In the genomic region with DNA sequence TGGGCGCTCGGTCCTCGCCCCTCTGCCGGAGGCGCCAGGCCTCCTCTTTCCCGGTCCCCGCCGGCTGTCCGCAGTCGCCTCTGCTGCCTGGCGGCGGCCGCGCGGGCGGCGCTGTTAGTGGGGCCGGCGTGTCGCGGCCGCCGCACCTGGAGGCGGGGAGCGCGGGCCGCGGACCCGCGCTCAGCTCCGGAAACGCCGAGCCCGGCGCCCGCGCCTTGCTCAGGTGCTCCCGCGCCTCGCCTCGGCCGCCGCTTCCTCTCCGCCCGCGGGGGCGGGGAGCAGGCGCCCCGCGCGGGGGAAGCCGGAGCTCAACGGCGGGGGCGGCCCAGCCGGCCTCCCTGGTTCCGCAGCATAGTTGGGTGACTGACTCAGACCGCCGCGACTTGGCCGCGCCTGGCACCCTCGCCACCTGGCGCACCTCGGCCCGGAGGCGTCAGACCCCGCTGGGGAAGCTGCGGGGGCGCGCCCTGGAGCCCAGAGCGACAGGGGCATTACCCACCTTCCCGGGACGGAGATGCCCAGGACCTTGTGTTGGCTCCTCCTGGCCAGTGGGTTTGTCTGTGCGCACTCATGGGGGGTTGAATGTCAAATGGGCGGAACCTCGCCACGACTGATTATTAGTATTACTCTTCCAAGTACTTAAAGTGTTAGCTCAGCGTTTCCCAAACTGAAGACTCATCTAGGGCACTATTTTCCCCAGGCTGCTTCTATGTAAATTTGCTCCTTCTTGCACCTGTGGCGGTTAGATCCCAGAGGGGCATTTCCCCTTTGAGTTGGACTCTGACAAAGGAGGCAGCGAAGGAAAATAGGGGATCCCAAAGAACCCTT, we compare ENCODE assay signal across 8 cellular contexts. TPM values are rescaled to one million over a fixed set of nuclear protein-coding genes. Genes with fewer than 3 reads are reported as not detected.
DNase-seq lines count a peak whose midpoint lies in the region; ATAC-seq and TF ChIP-seq lines count a peak whose summit lies in the region.

Gene ARAP2, minus strand, starts transcription at position 258 of the 828 bp plus-strand sequence. CDS start 15,028 bp downstream, outside the sequence.

- peaks cover 8% of the 10 kb centered on the region for H3K27me3 Mint-ChIP-seq in activated T-helper 2 cell treated with anti-CD3 and anti-CD28 coated beads, Interferon-gamma antibody, Interleukin-2, Interleukin-4, amounts not matched to agents 10 μg/mL and 5 μg/mL and 100 μg/mL, durations not matched to agents 14 hours and 24 hours and 36 hours (ENCODE audit: low read depth)

- TF ChIP-seq POLR2A in gastroesophageal sphincter (IDR thresholded peaks at IDR 0.05) (peak in 1 of 2 donors; percentile 17), testis (IDR thresholded peaks at IDR 0.05) (no peak)

- intact Hi-C loops in activated T-helper 2 cell treated with anti-CD3 and anti-CD28 coated beads, Interferon-gamma antibody, Interleukin-2, Interleukin-4, amounts not matched to agents 10 μg/mL and 5 μg/mL and 100 μg/mL, durations not matched to agents 14 hours and 24 hours and 36 hours (cut with micrococcal nuclease), result loop anchor here (1.0 to 10.0 kb wide), 5 partner anchors 42 to 270 kb away; no protein-coding TSS in a partner anchor
- intact Hi-C loops in testis (cut with DNase I; ENCODE audit: low total_unique reads), result no loop called here

- no peaks in the 10 kb centered on the region for H3K79me2 ChIP-seq in osteoblast (ENCODE audit: insufficient read depth, low read length)

- H3K4me1 ChIP-seq in gastroesophageal sphincter (peaks cover 0 to 10% (median 0%) of the 10 kb centered on the region in 3 donors), osteoblast (ENCODE audit: insufficient read depth, low read length) (no peaks in the 10 kb centered on the region), testis (no peaks in the 10 kb centered on the region)

- peaks cover 32% of the 10 kb centered on the region for H3K27me3 ChIP-seq in gastroesophageal sphincter
- no peaks in the 10 kb centered on the region for H3K27me3 ChIP-seq in osteoblast (ENCODE audit: insufficient read depth, low read length)
- no peaks in the 10 kb centered on the region for H3K27me3 ChIP-seq in testis

- no peak within 1 kb of the TSS for H2AFZ ChIP-seq in osteoblast (ENCODE audit: low read length)

- H3K9me3 ChIP-seq in gastroesophageal sphincter (no peaks in the 10 kb centered on the region), osteoblast (ENCODE audit: low read depth, low read length) (no peaks in the 10 kb centered on the region), testis (no peaks in the 10 kb centered on the region)

- peaks cover 2% of the 10 kb centered on the region for H3K9me3 Mint-ChIP-seq in activated T-helper 2 cell treated with anti-CD3 and anti-CD28 coated beads, Interferon-gamma antibody, Interleukin-2, Interleukin-4, amounts not matched to agents 10 μg/mL and 5 μg/mL and 100 μg/mL, durations not matched to agents 14 hours and 24 hours and 36 hours

- DNase-seq in AG10803 (ENCODE audit: low read depth), result no peak
- peak; percentile 59 for DNase-seq in OCI-M1 (lab: John Stamatoyannopoulos, UW)
- peak; percentile 68 for DNase-seq in activated T-helper 2 cell treated with anti-CD3 and anti-CD28 coated beads, Interferon-gamma antibody, Interleukin-2, Interleukin-4, amounts not matched to agents 10 μg/mL and 5 μg/mL and 100 μg/mL, durations not matched to agents 14 hours and 24 hours and 36 hours (ENCODE audit: low spot score)
- DNase-seq in osteoblast (ENCODE audit: insufficient read length, low spot score, missing footprints), result no peak
- DNase-seq in testis, result peak; percentile 85

- H3K36me3 ChIP-seq in gastroesophageal sphincter (no peaks in the 10 kb centered on the region), osteoblast (ENCODE audit: insufficient read depth, low read length) (no peaks in the 10 kb centered on the region), testis (ENCODE audit: low read depth, missing control alignments) (no peaks in the 10 kb centered on the region)

- peak; percentile 63 for ATAC-seq in GM18909 (IDR thresholded peaks at IDR 0.05; ENCODE audit: poor library complexity, unreplicated experiment)
- peak; percentile 62 for ATAC-seq in HG03175 (IDR thresholded peaks at IDR 0.05; ENCODE audit: unreplicated experiment)
- peak; percentile 64 for ATAC-seq in gastroesophageal sphincter

- TF ChIP-seq CTCF in AG10803 (conservative IDR thresholded peaks at IDR 0.05; ENCODE audit: low read length) (no peak), gastroesophageal sphincter (IDR thresholded peaks at IDR 0.05) (no peak), osteoblast (IDR thresholded peaks at IDR 0.05; ENCODE audit: extremely low read depth, low read depth, low read length) (no peak), testis (IDR thresholded peaks at IDR 0.05) (no peak)

- 60% methylated on average over 1 of the region's 81 CpGs; no CpG with 5 or more reads in 1 of the 2 donors for WGBS in gastroesophageal sphincter (ENCODE audit: low coverage in 1 of 2), 2 donors
- 2 to 14% methylated on average over 6 to 53 of the region's 81 CpGs for WGBS in testis, 2 donors

- peaks cover 41% of the 10 kb centered on the region for H3K4me1 Mint-ChIP-seq in activated T-helper 2 cell treated with anti-CD3 and anti-CD28 coated beads, Interferon-gamma antibody, Interleukin-2, Interleukin-4, amounts not matched to agents 10 μg/mL and 5 μg/mL and 100 μg/mL, durations not matched to agents 14 hours and 24 hours and 36 hours (ENCODE audit: low read depth)

- no peak for TF ChIP-seq EP300 in gastroesophageal sphincter (IDR thresholded peaks at IDR 0.05)

- peaks cover 26% of the 10 kb centered on the region for H3K36me3 Mint-ChIP-seq in activated T-helper 2 cell treated with anti-CD3 and anti-CD28 coated beads, Interferon-gamma antibody, Interleukin-2, Interleukin-4, amounts not matched to agents 10 μg/mL and 5 μg/mL and 100 μg/mL, durations not matched to agents 14 hours and 24 hours and 36 hours (ENCODE audit: low read depth)

- H4K20me1 ChIP-seq in osteoblast (ENCODE audit: insufficient read depth, low read length), result no peaks in the 10 kb centered on the region

- H3K4me2 ChIP-seq in osteoblast (ENCODE audit: insufficient read depth, low read length), result peak within 1 kb of the TSS; percentile 28

- peak within 1 kb of the TSS; percentile 96 for H3K4me3 Mint-ChIP-seq in activated T-helper 2 cell treated with anti-CD3 and anti-CD28 coated beads, Interferon-gamma antibody, Interleukin-2, Interleukin-4, amounts not matched to agents 10 μg/mL and 5 μg/mL and 100 μg/mL, durations not matched to agents 14 hours and 24 hours and 36 hours (ENCODE audit: low read depth)

- H3K27ac Mint-ChIP-seq in activated T-helper 2 cell treated with anti-CD3 and anti-CD28 coated beads, Interferon-gamma antibody, Interleukin-2, Interleukin-4, amounts not matched to agents 10 μg/mL and 5 μg/mL and 100 μg/mL, durations not matched to agents 14 hours and 24 hours and 36 hours, result peak within 1 kb of the TSS; percentile 95

- H3K4me3 ChIP-seq in AG10803 (ENCODE audit: low read length), result 0 out of 2 replicates have a peak within 1 kb of the TSS, but pooled peaks have one; percentile 3
- H3K4me3 ChIP-seq in gastroesophageal sphincter, result peak within 1 kb of the TSS; percentile 40 to 63
- no peak within 1 kb of the TSS for H3K4me3 ChIP-seq in osteoblast (ENCODE audit: insufficient read depth, low read length)
- peak within 1 kb of the TSS; percentile 66 to 79 for H3K4me3 ChIP-seq in testis

- H3K27ac ChIP-seq in gastroesophageal sphincter (peak within 1 kb of the TSS in 3 of 4 donors; percentile 75 to 87 (median 76)), osteoblast (ENCODE audit: low read depth, low read length) (no peak within 1 kb of the TSS), testis (peak within 1 kb of the TSS; percentile 89 to 92)

RNA-seq across cellular contexts. Expression of gene ARAP2, which starts in this region (rescaled TPM):
- total RNA-seq in activated T-helper 2 cell treated with anti-CD3 and anti-CD28 coated beads, Interferon-gamma antibody, Interleukin-2, Interleukin-4, amounts not matched to agents 10 μg/mL and 5 μg/mL and 100 μg/mL, durations not matched to agents 14 hours and 24 hours and 36 hours, result 29.5 and 35.8 TPM in 2 replicates
- total RNA-seq in gastroesophageal sphincter (10 to 100 TPM; 12.4 to 23.4 (median 14.4) TPM), osteoblast (0.59 and 3.6 TPM in 2 replicates), testis (10 to 100 TPM; 81.1 to 91.0 TPM)
- 10.9 TPM for polyA plus RNA-seq in testis (ENCODE audit: insufficient read depth, low read depth, low replicate concordance)

Comparison
In these comparisons a context has a peak if more than half of its experiments do, and no peak if none do; other contexts are left out.
1. DNase-seq: peak in OCI-M1 (single experiment), activated T-helper 2 cell treated with anti-CD3 and anti-CD28 coated beads, Interferon-gamma antibody, Interleukin-2, Interleukin-4, amounts not matched to agents 10 μg/mL and 5 μg/mL and 100 μg/mL, durations not matched to agents 14 hours and 24 hours and 36 hours (single experiment) and testis (single experiment); none in AG10803 (single experiment) and osteoblast (single experiment).
2. Peak in every context shown above with its lines, with median percentiles within 50 percentile points of each other: ATAC-seq.